Comparison of ENCODE assay signal across 14 cellular contexts in genomic region chr18:45590060-45590537, GRCh38. TPM values are rescaled to one million over a fixed set of nuclear protein-coding genes. Genes with fewer than 3 reads are reported as not detected.
DNase-seq lines count a peak whose midpoint lies in the region; ATAC-seq and TF ChIP-seq lines count a peak whose summit lies in the region.
"Had no signal": no experiment of that assay in that cellular context is flagged by ENCODE, and none has a peak within 500 bp of the region (broad histone marks: within the 10 kb centered on the region; RNA-seq: fewer than 3 reads in every experiment).

No MANE protein-coding gene starts in this region.

- H3K27me3 ChIP-seq in ascending aorta (no peaks in the 10 kb centered on the region), left ventricle myocardium inferior (ENCODE audit: low read depth) (no peaks in the 10 kb centered on the region), gastrocnemius medialis (peaks cover 0 to 8% (median 4%) of the 10 kb centered on the region in 3 donors)
- H3K27me3 ChIP-seq: BLaER1 treated with 17β-estradiol and CSF1 and Interleukin-3, amounts not matched to agents 10 nM and 100 nM had no signal

- H3K27ac ChIP-seq in ascending aorta (peak overlapping the region; percentile 7 to 24), left ventricle myocardium inferior (replicated peaks) (peak overlapping the region; percentile 84), gastrocnemius medialis (peak overlapping the region in 1 of 4 donors; percentile 22)
- H3K27ac ChIP-seq: BLaER1 treated with 17β-estradiol and CSF1 and Interleukin-3, amounts not matched to agents 10 nM and 100 nM had no signal

- DNase-seq in Daoy (ENCODE audit: low read depth) (peak; percentile 13), ascending aorta (ENCODE audit: low spot score in 2 of 2) (no peak), left ventricle myocardium inferior (no peak), gastrocnemius medialis (peak in 1 of 2 donors; percentile 19), NCI-H82 (lab: John Stamatoyannopoulos, UW) (no peak), T-helper 2 cell (no peak)
- DNase-seq: activated CD4-positive, alpha-beta memory T cell treated with anti-CD3 and anti-CD28 coated beads for 36 hours; glutamatergic neuron; NCI-H187 treated with DMSO at 0.1 percent for 48 hours; NK-92 treated with Interleukin-12 subunit alpha and Interleukin-12 subunit beta, amount 100 ng/mL, for 24 hours had no signal

- in situ Hi-C loops in gastrocnemius medialis (cut with MboI; ENCODE audit: low sequenced_read_pairs in 4 of 4), result no loop called here

- no peaks in the 10 kb centered on the region for H3K36me3 ChIP-seq in ascending aorta
- no peaks in the 10 kb centered on the region for H3K36me3 ChIP-seq in left ventricle myocardium inferior
- H3K36me3 ChIP-seq in gastrocnemius medialis, result no peaks in the 10 kb centered on the region
- H3K36me3 ChIP-seq: BLaER1 treated with 17β-estradiol and CSF1 and Interleukin-3, amounts not matched to agents 10 nM and 100 nM had no signal

- intact Hi-C loops in ascending aorta (cut with DNase I), result no loop called here
- intact Hi-C loops in left ventricle myocardium inferior (cut with micrococcal nuclease), result no loop called here
- intact Hi-C loops in gastrocnemius medialis (cut with DNase I; ENCODE audit: low total_unique reads), result no loop called here

- peak; percentile 43 to 73 for ATAC-seq in gastrocnemius medialis
- no peak for ATAC-seq in GM19463 (IDR thresholded peaks at IDR 0.05; ENCODE audit: unreplicated experiment)
- ATAC-seq in GM21515 (IDR thresholded peaks at IDR 0.05; ENCODE audit: unreplicated experiment), result no peak

- TF ChIP-seq CTCF in ascending aorta (IDR thresholded peaks at IDR 0.05), result no peak
- TF ChIP-seq CTCF in left ventricle myocardium inferior (IDR thresholded peaks at IDR 0.05; ENCODE audit: borderline replicate concordance), result no peak
- no peak for TF ChIP-seq CTCF in gastrocnemius medialis (IDR thresholded peaks at IDR 0.05 in 4 of 5, conservative IDR thresholded peaks at IDR 0.05 in 1 of 5)

- H3K4me1 ChIP-seq in ascending aorta (peaks cover 3 to 5% of the 10 kb centered on the region in 2 donors), left ventricle myocardium inferior (peaks cover 21% of the 10 kb centered on the region), gastrocnemius medialis (peaks cover 0 to 4% of the 10 kb centered on the region in 2 donors)
- H3K4me1 ChIP-seq: BLaER1 treated with 17β-estradiol and CSF1 and Interleukin-3, amounts not matched to agents 10 nM and 100 nM had no signal

- H3K4me3 ChIP-seq in ascending aorta (no peak overlapping the region), left ventricle myocardium inferior (no peak overlapping the region), gastrocnemius medialis (no peak overlapping the region)
- H3K4me3 ChIP-seq: BLaER1 treated with 17β-estradiol and CSF1 and Interleukin-3, amounts not matched to agents 10 nM and 100 nM had no signal

- TF ChIP-seq POLR2A in gastrocnemius medialis (IDR thresholded peaks at IDR 0.05), result no peak

- H3K9me3 ChIP-seq in ascending aorta, result no peaks in the 10 kb centered on the region
- H3K9me3 ChIP-seq in left ventricle myocardium inferior (replicated peaks), result no peaks in the 10 kb centered on the region
- no peaks in the 10 kb centered on the region for H3K9me3 ChIP-seq in gastrocnemius medialis
- H3K9me3 ChIP-seq: BLaER1 treated with 17β-estradiol and CSF1 and Interleukin-3, amounts not matched to agents 10 nM and 100 nM had no signal

RNA-seq across cellular contexts. Expression of gene SLC14A2, which starts 25.2 kb away (rescaled TPM):
- not detected in 2 replicates for total RNA-seq in Daoy (2014; rRNA removed; shearing (Covaris generic))
- total RNA-seq in ascending aorta (not detected), left ventricle myocardium inferior (0.05 TPM), gastrocnemius medialis (under 1 TPM in 1 of 4 donors, not detected in 3; 0.36 TPM)
- total RNA-seq: pulmonary artery endothelial cell had no signal

Comparison
In these comparisons a context has a peak if more than half of its experiments do, and no peak if none do; other contexts are left out.
1. ATAC-seq: peak in gastrocnemius medialis (2 of 2); none in GM19463 (single experiment) and GM21515 (single experiment).